ENCODE assay signal across 1 cellular context in genomic region chr1:15362096-15362736, GRCh38.
TF ChIP-seq lines count a peak whose summit lies in the region.

No MANE protein-coding gene starts in this region.

TF ChIP-seq in GM12878, 131 proteins besides CTCF, POLR2A, EP300 and RAD21:
- 0 out of 2 replicates have a peak, but pooled peaks have one; percentile 31 for TF ChIP-seq TCF3 (IDR thresholded peaks at IDR 0.05; ENCODE audit: borderline replicate concordance, insufficient read depth, low read depth, low read length)
- no peak for TF ChIP-seq KLF5 (IDR thresholded peaks at IDR 0.05; ENCODE audit: partially characterized antibody)
- TF ChIP-seq MTA3 (IDR thresholded peaks at IDR 0.05; ENCODE audit: borderline replicate concordance, low read length) = no peak
- TF ChIP-seq LARP7 (IDR thresholded peaks at IDR 0.05) = no peak
- TF ChIP-seq PAX8 (IDR thresholded peaks at IDR 0.05) = no peak
